ENCODE assay signal across 8 cellular contexts in genomic region chr5:6829150-6829784, GRCh38.
DNase-seq lines count a peak whose midpoint lies in the region; ATAC-seq and TF ChIP-seq lines count a peak whose summit lies in the region.

No MANE protein-coding gene starts in this region.

- intact Hi-C loops in CD14-positive monocyte (cut with micrococcal nuclease), result no loop called here

- H3K27ac Mint-ChIP-seq in CD14-positive monocyte, result peak overlapping the region in 5 of 7 donors; percentile 4 to 76 (median 32)
- peak overlapping the region; percentile 67 for H3K27ac Mint-ChIP-seq in activated naive CD8-positive, alpha-beta T cell treated with anti-CD3 and anti-CD28 coated beads for 36 hours

- H3K9me3 Mint-ChIP-seq in CD14-positive monocyte, result peaks cover 0 to 12% (median 5%) of the 10 kb centered on the region in 7 donors
- peaks cover 12% of the 10 kb centered on the region for H3K9me3 Mint-ChIP-seq in activated naive CD8-positive, alpha-beta T cell treated with anti-CD3 and anti-CD28 coated beads for 36 hours

- peaks cover 0 to 2% (median 1%) of the 10 kb centered on the region in 3 donors for H3K27me3 Mint-ChIP-seq in CD14-positive monocyte (ENCODE audit: low read depth in 3 of 3)
- H3K27me3 Mint-ChIP-seq in activated naive CD8-positive, alpha-beta T cell treated with anti-CD3 and anti-CD28 coated beads for 36 hours, result peaks cover 3% of the 10 kb centered on the region

- no peak overlapping the region for H3K27ac ChIP-seq in substantia nigra (ENCODE audit: low read depth, low read length, poor library complexity, severe bottlenecking)

- no peak for DNase-seq in CD14-positive monocyte (ENCODE audit: low spot score)
- DNase-seq in activated naive CD8-positive, alpha-beta T cell treated with anti-CD3 and anti-CD28 coated beads for 36 hours, result peak; percentile 67
- no peak for DNase-seq in RKO (ENCODE audit: low spot score)
- DNase-seq in NCI-H187 treated with DMSO at 0.1 percent for 48 hours (lab: John Stamatoyannopoulos, UW), result no peak
- DNase-seq in substantia nigra (lab: John Stamatoyannopoulos, UW), result no peak
- no peak for DNase-seq in SHP77 treated with DMSO at 0.1 percent for 48 hours (lab: John Stamatoyannopoulos, UW)

- no peak for TF ChIP-seq CTCF in CD14-positive monocyte (IDR thresholded peaks at IDR 0.05)

- H3K4me3 Mint-ChIP-seq in CD14-positive monocyte, result no peak overlapping the region
- H3K4me3 Mint-ChIP-seq in activated naive CD8-positive, alpha-beta T cell treated with anti-CD3 and anti-CD28 coated beads for 36 hours, result peak overlapping the region; percentile 32

- no peaks in the 10 kb centered on the region for H3K36me3 Mint-ChIP-seq in CD14-positive monocyte
- no peaks in the 10 kb centered on the region for H3K36me3 Mint-ChIP-seq in activated naive CD8-positive, alpha-beta T cell treated with anti-CD3 and anti-CD28 coated beads for 36 hours

- peaks cover 22% of the 10 kb centered on the region for H3K4me1 Mint-ChIP-seq in CD14-positive monocyte
- peaks cover 39% of the 10 kb centered on the region for H3K4me1 Mint-ChIP-seq in activated naive CD8-positive, alpha-beta T cell treated with anti-CD3 and anti-CD28 coated beads for 36 hours

- ATAC-seq in GM19397 (IDR thresholded peaks at IDR 0.05; ENCODE audit: unreplicated experiment) (peak; percentile 67), HG03342 (IDR thresholded peaks at IDR 0.05; ENCODE audit: unreplicated experiment) (peak; percentile 86)
